In genomic region chr6:165573671-165574070, GRCh38 we compare ENCODE assay signal across 9 cellular contexts.
DNase-seq lines count a peak whose midpoint lies in the region; ATAC-seq and TF ChIP-seq lines count a peak whose summit lies in the region.
"Had no signal": no experiment of that assay in that cellular context is flagged by ENCODE, and none has a peak within 500 bp of the region (broad histone marks: within the 10 kb centered on the region; RNA-seq: fewer than 3 reads in every experiment).

No MANE protein-coding gene starts in this region.

- H3K9ac ChIP-seq in mammary epithelial cell (ENCODE audit: insufficient read depth, low read length) = no peak overlapping the region

- H3K27ac ChIP-seq in mammary epithelial cell (ENCODE audit: insufficient read depth, low read depth, low read length) = no peak overlapping the region

- peak; percentile 65 for DNase-seq in MCF 10A (ENCODE audit: unreplicated experiment)
- no peak for DNase-seq in mammary epithelial cell
- DNase-seq in fibroblast of mammary gland (ENCODE audit: low read depth) = peak; percentile 45
- peak; percentile 70 for DNase-seq in myocyte (ENCODE audit: low read depth)
- DNase-seq in NK-92 (lab: John Stamatoyannopoulos, UW; ENCODE audit: unreplicated experiment) = no peak
- DNase-seq: MV-4-11 had no signal

- H3K4me2 ChIP-seq in mammary epithelial cell (ENCODE audit: insufficient read depth, low read depth, low read length) = no peak overlapping the region

- no peak for TF ChIP-seq CTCF in MCF 10A (IDR thresholded peaks at IDR 0.05; ENCODE audit: unreplicated experiment)
- TF ChIP-seq CTCF in mammary epithelial cell (conservative IDR thresholded peaks at IDR 0.05 in 1 of 2, IDR thresholded peaks at IDR 0.05 in 1 of 2; ENCODE audit: extremely low read depth in 1 of 2, insufficient read depth in 1 of 2, low read depth in 1 of 2, low read length in 2 of 2) = no peak
- TF ChIP-seq CTCF in fibroblast of mammary gland (conservative IDR thresholded peaks at IDR 0.05; ENCODE audit: control insufficient read depth, insufficient read depth, low read depth, low read length) = no peak

- ATAC-seq in GM21576 (IDR thresholded peaks at IDR 0.05; ENCODE audit: unreplicated experiment) (no peak), HG03108 (IDR thresholded peaks at IDR 0.05; ENCODE audit: unreplicated experiment) (no peak), HG02981 (IDR thresholded peaks at IDR 0.05; ENCODE audit: unreplicated experiment) (no peak)

- H3K9me3 Mint-ChIP-seq in MCF 10A (ENCODE audit: unreplicated experiment) = no peaks in the 10 kb centered on the region

- no peaks in the 10 kb centered on the region for H3K36me3 Mint-ChIP-seq in MCF 10A (ENCODE audit: insufficient read depth, unreplicated experiment)

- dilution Hi-C loops in mammary epithelial cell (cut with HindIII; ENCODE audit: low sequenced_read_pairs) = no loop called here

- H3K4me3 Mint-ChIP-seq in MCF 10A (ENCODE audit: unreplicated experiment) = no peak overlapping the region

- H3K27me3 Mint-ChIP-seq in MCF 10A (ENCODE audit: insufficient read depth, unreplicated experiment) = no peaks in the 10 kb centered on the region

- no peaks in the 10 kb centered on the region for H3K4me1 ChIP-seq in mammary epithelial cell (ENCODE audit: insufficient read depth, low read length)

- 19% methylated on average over 5 of the region's 5 CpGs for WGBS in mammary epithelial cell (ENCODE audit: low coverage, missing lambda C conversion rate)

- no peaks in the 10 kb centered on the region for H3K27me3 ChIP-seq in mammary epithelial cell (ENCODE audit: insufficient read depth, low read length)

- H4K20me1 ChIP-seq in mammary epithelial cell (ENCODE audit: insufficient read depth, low read length) = no peaks in the 10 kb centered on the region

- CTCF ChIA-PET in MCF 10A (lab: Yijun Ruan, JAX) (interaction anchor here (0.7 to 1.9 kb wide), 3 partner anchors 59 to 277 kb away, joined by 3 to 4 read pairs (median 3); no protein-coding TSS in a partner anchor), mammary epithelial cell (lab: Charles Lee; ENCODE audit: low non-redundant PET) (no interaction called here)

- no peak overlapping the region for H3K27ac Mint-ChIP-seq in MCF 10A (ENCODE audit: low read depth, unreplicated experiment)

- H3K9me3 ChIP-seq in mammary epithelial cell (replicated peaks; ENCODE audit: insufficient read depth, low read length) = peaks cover 6% of the 10 kb centered on the region

- POLR2A ChIA-PET in MCF 10A (lab: Yijun Ruan, JAX) = no interaction called here

- no peaks in the 10 kb centered on the region for H3K79me2 ChIP-seq in mammary epithelial cell (ENCODE audit: insufficient read depth, low read length)

- in situ Hi-C loops in mammary epithelial cell (cut with MboI; ENCODE audit: low sequenced_read_pairs in 2 of 2) = no loop called here

- H2AFZ ChIP-seq in mammary epithelial cell (ENCODE audit: low read depth, low read length) = no peak overlapping the region

- BruUV-seq in MCF 10A (replicated peaks; lab: Mats Ljungman, UMichigan) (no TSS peak), mammary epithelial cell (replicated peaks; lab: Mats Ljungman, UMichigan) (no TSS peak)

- H3K4me1 Mint-ChIP-seq in MCF 10A (ENCODE audit: insufficient read depth, unreplicated experiment) = peaks cover 11% of the 10 kb centered on the region

- H3K4me3 ChIP-seq in mammary epithelial cell (replicated peaks in 1 of 3; ENCODE audit: insufficient read depth in 1 of 3, low read depth in 2 of 3, low read length in 3 of 3) (no peak overlapping the region), fibroblast of mammary gland (ENCODE audit: control insufficient read depth, low read depth, low read length) (no peak overlapping the region)

- intact Hi-C loops in MCF 10A (cut with micrococcal nuclease) (no loop called here), mammary epithelial cell (cut with micrococcal nuclease) (no loop called here)

- H3K36me3 ChIP-seq in mammary epithelial cell (ENCODE audit: insufficient read depth, low read length) = no peaks in the 10 kb centered on the region

Comparison
In these comparisons a context has a peak if more than half of its experiments do, and no peak if none do; other contexts are left out.
1. DNase-seq: peak in MCF 10A (single experiment), fibroblast of mammary gland (single experiment) and myocyte (single experiment); none in mammary epithelial cell (single experiment) and NK-92 (single experiment).